ENCODE assay signal across 24 cellular contexts in genomic region chr13:112241288-112241687, GRCh38.
DNase-seq lines count a peak whose midpoint lies in the region; ATAC-seq and TF ChIP-seq lines count a peak whose summit lies in the region.
"Had no signal": no experiment of that assay in that cellular context is flagged by ENCODE, and none has a peak within 500 bp of the region (broad histone marks: within the 10 kb centered on the region; RNA-seq: fewer than 3 reads in every experiment).

No MANE protein-coding gene starts in this region.

- no peak for TF ChIP-seq CTCF in A673 (conservative IDR thresholded peaks at IDR 0.05; ENCODE audit: low read depth, low read length)
- TF ChIP-seq CTCF in neural progenitor cell (IDR thresholded peaks at IDR 0.05): no peak
- TF ChIP-seq CTCF in PC-9 (conservative IDR thresholded peaks at IDR 0.05): no peak

- H3K9me3 ChIP-seq in A673 (ENCODE audit: low read depth, low read length, poor library complexity, severe bottlenecking) (no peaks in the 10 kb centered on the region), neural progenitor cell (ENCODE audit: low read depth) (no peaks in the 10 kb centered on the region), PC-9 (ENCODE audit: insufficient read depth, low read depth) (no peaks in the 10 kb centered on the region)
- H3K9me3 ChIP-seq: upper lobe of left lung had no signal

- ATAC-seq in left cardiac atrium (no peak), GM18870 (IDR thresholded peaks at IDR 0.05; ENCODE audit: unreplicated experiment) (no peak)
- ATAC-seq: activated CD8-positive, alpha-beta T cell treated with anti-CD3 and anti-CD28 coated beads, Interleukin-2, amount 10 ng/mL, durations not matched to agents 7 days and 5 days; activated naive CD8-positive, alpha-beta T cell treated with anti-CD3 and anti-CD28 coated beads, Interleukin-2, amount 50 U/mL, for 24 hours; heart left ventricle had no signal

- no peaks in the 10 kb centered on the region for H3K36me3 Mint-ChIP-seq in neural progenitor cell

- peaks cover 24% of the 10 kb centered on the region for H3K4me1 Mint-ChIP-seq in neural progenitor cell
- H3K4me1 Mint-ChIP-seq: activated naive CD8-positive, alpha-beta T cell treated with anti-CD3 and anti-CD28 coated beads, Interleukin-2, amount 50 U/mL, for 24 hours had no signal

- H3F3A ChIP-seq in neural progenitor cell (ENCODE audit: low read depth): no peaks in the 10 kb centered on the region
- H3F3A ChIP-seq in PC-9 (ENCODE audit: insufficient read depth, low read depth): no peaks in the 10 kb centered on the region

- no peak overlapping the region for H3K4me2 ChIP-seq in neural progenitor cell
- no peak overlapping the region for H3K4me2 ChIP-seq in PC-9
- H3K4me2 ChIP-seq: BLaER1 treated with 17β-estradiol and CSF1 and Interleukin-3, amounts not matched to agents 10 nM and 100 nM had no signal

- H2AFZ ChIP-seq in neural progenitor cell (replicated peaks) (no peak overlapping the region), PC-9 (no peak overlapping the region)

- CTCF ChIA-PET in A673 (lab: Charles Lee) (no interaction called here), PC-9 (lab: Charles Lee) (no interaction called here)

- BruUV-seq in A673 (replicated peaks; lab: Mats Ljungman, UMichigan): no TSS peak
- BruUV-seq in PC-9 (replicated peaks; lab: Mats Ljungman, UMichigan): no TSS peak

- peaks cover 48% of the 10 kb centered on the region for H3K27me3 ChIP-seq in A673 (replicated peaks; ENCODE audit: insufficient read depth, low read depth, low read length, poor library complexity)
- no peaks in the 10 kb centered on the region for H3K27me3 ChIP-seq in neural progenitor cell
- peaks cover 95% of the 10 kb centered on the region for H3K27me3 ChIP-seq in PC-9 (ENCODE audit: insufficient read depth, low read depth)
- H3K27me3 ChIP-seq: BLaER1 treated with 17β-estradiol and CSF1 and Interleukin-3, amounts not matched to agents 10 nM and 100 nM had no signal

- H3K79me2 ChIP-seq in neural progenitor cell (ENCODE audit: low read depth) (no peaks in the 10 kb centered on the region), PC-9 (ENCODE audit: low read depth) (no peaks in the 10 kb centered on the region)

- H3K27ac ChIP-seq in A673 (ENCODE audit: low read depth, low read length, poor library complexity, severe bottlenecking) (no peak overlapping the region), neural progenitor cell (no peak overlapping the region), PC-9 (no peak overlapping the region)
- H3K27ac ChIP-seq: BLaER1 treated with 17β-estradiol and CSF1 and Interleukin-3, amounts not matched to agents 10 nM and 100 nM; heart left ventricle; skin epidermis; upper lobe of left lung had no signal

- H3K9me2 ChIP-seq in PC-9 (ENCODE audit: insufficient read depth): no peaks in the 10 kb centered on the region

- no peak overlapping the region for H3K9ac ChIP-seq in neural progenitor cell
- H3K9ac ChIP-seq: BLaER1 treated with 17β-estradiol and CSF1 and Interleukin-3, amounts not matched to agents 10 nM and 100 nM had no signal

- H3K27me3 Mint-ChIP-seq in neural progenitor cell (ENCODE audit: insufficient read depth, low read depth): peaks cover 6% of the 10 kb centered on the region
- H3K27me3 Mint-ChIP-seq: activated naive CD8-positive, alpha-beta T cell treated with anti-CD3 and anti-CD28 coated beads, Interleukin-2, amount 50 U/mL, for 24 hours had no signal

- peaks cover 20% of the 10 kb centered on the region for H3K9me3 Mint-ChIP-seq in neural progenitor cell
- H3K9me3 Mint-ChIP-seq: activated naive CD8-positive, alpha-beta T cell treated with anti-CD3 and anti-CD28 coated beads, Interleukin-2, amount 50 U/mL, for 24 hours; T-helper 1 cell treated with Interleukin-12 subunit alpha and Interleukin-12 subunit beta and Interleukin-4 antibody, amounts not matched to agents 30 μg/mL and 1 μg/mL, for 36 hours had no signal

- H4K20me1 ChIP-seq in neural progenitor cell (ENCODE audit: low read depth): no peaks in the 10 kb centered on the region
- no peaks in the 10 kb centered on the region for H4K20me1 ChIP-seq in PC-9 (ENCODE audit: insufficient read depth)
- H4K20me1 ChIP-seq: BLaER1 treated with 17β-estradiol and CSF1 and Interleukin-3, amounts not matched to agents 10 nM and 100 nM had no signal

- DNase-seq in A673 (ENCODE audit: low spot score) (peak; percentile 62), HK-2 (ENCODE audit: unreplicated experiment) (peak; percentile 4), NCI-H748 (lab: John Stamatoyannopoulos, UW; ENCODE audit: unreplicated experiment) (peak; percentile 47), neural progenitor cell (ENCODE audit: low spot score) (no peak), AG08396 (ENCODE audit: low spot score) (no peak), left cardiac atrium (no peak), PC-9 (no peak)
- DNase-seq: activated CD4-positive, alpha-beta T cell treated with anti-CD3 and anti-CD28 coated beads for 1 hour; activated CD8-positive, alpha-beta T cell treated with anti-CD3 and anti-CD28 coated beads, Interleukin-2, amount 10 ng/mL, durations not matched to agents 7 days and 5 days; activated gamma-delta T cell; activated naive CD8-positive, alpha-beta T cell treated with anti-CD3 and anti-CD28 coated beads, Interleukin-2, amount 50 U/mL, for 24 hours; heart left ventricle; HFFc6; KG1; mammary epithelial cell; MM.1S; NCI-H1694 treated with DMSO at 0.1 percent for 48 hours; occipital lobe; stimulated activated CD4-positive, alpha-beta T cell treated with anti-CD3 and anti-CD28 coated beads, Interleukin-1b, Interleukin-23, amount 100 ng/mL, for 48 hours; upper lobe of left lung had no signal

- intact Hi-C loops in A673 (cut with micrococcal nuclease; ENCODE audit: unreplicated experiment) (no loop called here), left cardiac atrium (cut with DNase I) (no loop called here), PC-9 (cut with micrococcal nuclease; ENCODE audit: unreplicated experiment) (no loop called here)

- no peaks in the 10 kb centered on the region for H3K4me1 ChIP-seq in A673 (ENCODE audit: insufficient read depth, low read length, poor library complexity, severe bottlenecking)
- no peaks in the 10 kb centered on the region for H3K4me1 ChIP-seq in neural progenitor cell
- no peaks in the 10 kb centered on the region for H3K4me1 ChIP-seq in PC-9 (replicated peaks; ENCODE audit: insufficient read depth)
- H3K4me1 ChIP-seq: BLaER1 treated with 17β-estradiol and CSF1 and Interleukin-3, amounts not matched to agents 10 nM and 100 nM; heart left ventricle; upper lobe of left lung had no signal

- POLR2A ChIA-PET in A673 (lab: Charles Lee; ENCODE audit: low non-redundant PET): no interaction called here
- POLR2A ChIA-PET in PC-9 (lab: Charles Lee; ENCODE audit: unreplicated experiment): no interaction called here

- H3K27ac Mint-ChIP-seq in neural progenitor cell: peak overlapping the region; percentile 84
- H3K27ac Mint-ChIP-seq: activated CD8-positive, alpha-beta T cell treated with anti-CD3 and anti-CD28 coated beads, Interleukin-2, amount 10 ng/mL, durations not matched to agents 7 days and 5 days; activated naive CD8-positive, alpha-beta T cell treated with anti-CD3 and anti-CD28 coated beads, Interleukin-2, amount 50 U/mL, for 24 hours; HFFc6; T-helper 1 cell treated with Interleukin-12 subunit alpha and Interleukin-12 subunit beta and Interleukin-4 antibody, amounts not matched to agents 30 μg/mL and 1 μg/mL, for 36 hours had no signal

- H3K36me3 ChIP-seq in A673 (ENCODE audit: insufficient read depth, low read length, poor library complexity, severe bottlenecking): no peaks in the 10 kb centered on the region
- H3K36me3 ChIP-seq in neural progenitor cell: no peaks in the 10 kb centered on the region
- H3K36me3 ChIP-seq in PC-9 (ENCODE audit: low read depth): no peaks in the 10 kb centered on the region
- H3K36me3 ChIP-seq: BLaER1 treated with 17β-estradiol and CSF1 and Interleukin-3, amounts not matched to agents 10 nM and 100 nM; heart left ventricle; upper lobe of left lung had no signal

- no peak overlapping the region for H3K4me3 Mint-ChIP-seq in neural progenitor cell
- H3K4me3 Mint-ChIP-seq: activated CD8-positive, alpha-beta T cell treated with anti-CD3 and anti-CD28 coated beads, Interleukin-2, amount 10 ng/mL, durations not matched to agents 7 days and 5 days; activated naive CD8-positive, alpha-beta T cell treated with anti-CD3 and anti-CD28 coated beads, Interleukin-2, amount 50 U/mL, for 24 hours; HFFc6; T-helper 1 cell treated with Interleukin-12 subunit alpha and Interleukin-12 subunit beta and Interleukin-4 antibody, amounts not matched to agents 30 μg/mL and 1 μg/mL, for 36 hours had no signal

- H3K4me3 ChIP-seq in A673 (ENCODE audit: low read depth, low read length, poor library complexity, severe bottlenecking) (no peak overlapping the region), neural progenitor cell (no peak overlapping the region), PC-9 (no peak overlapping the region)
- H3K4me3 ChIP-seq: BLaER1 treated with 17β-estradiol and CSF1 and Interleukin-3, amounts not matched to agents 10 nM and 100 nM; heart left ventricle; skin epidermis; upper lobe of left lung had no signal

Comparison
In these comparisons a context has a peak if more than half of its experiments do, and no peak if none do; other contexts are left out.
1. DNase-seq: peak in A673 (single experiment), HK-2 (single experiment) and NCI-H748 (single experiment); none in neural progenitor cell (single experiment), AG08396 (single experiment), left cardiac atrium (single experiment) and PC-9 (0 of 2).